In genomic region chr1:31788825-31789256, GRCh38 we compare ENCODE assay signal across 8 cellular contexts. TPM values are rescaled to one million over a fixed set of nuclear protein-coding genes. Genes with fewer than 3 reads are reported as not detected.
DNase-seq lines count a peak whose midpoint lies in the region; ATAC-seq and TF ChIP-seq lines count a peak whose summit lies in the region.

No MANE protein-coding gene starts in this region.

- peak overlapping the region; percentile 83 for H3K4me3 Mint-ChIP-seq in activated naive CD8-positive, alpha-beta T cell treated with anti-CD3 and anti-CD28 coated beads for 36 hours

- H3K27ac Mint-ChIP-seq in activated naive CD8-positive, alpha-beta T cell treated with anti-CD3 and anti-CD28 coated beads for 36 hours, result no peak overlapping the region

- no peaks in the 10 kb centered on the region for H3K9me3 ChIP-seq in right atrium auricular region
- no peaks in the 10 kb centered on the region for H3K9me3 ChIP-seq in gastrocnemius medialis

- TF ChIP-seq CTCF in LNCaP clone FGC (IDR thresholded peaks at IDR 0.05; ENCODE audit: control insufficient read depth, extremely low read depth, insufficient read depth) (no peak), right atrium auricular region (IDR thresholded peaks at IDR 0.05) (no peak), gastrocnemius medialis (IDR thresholded peaks at IDR 0.05 in 4 of 5, conservative IDR thresholded peaks at IDR 0.05 in 1 of 5) (no peak)

- H3K4me3 ChIP-seq in LNCaP clone FGC (ENCODE audit: low read depth, low read length), result peak overlapping the region; percentile 58
- H3K4me3 ChIP-seq in right atrium auricular region, result peak overlapping the region; percentile 52 to 67
- H3K4me3 ChIP-seq in gastrocnemius medialis, result peak overlapping the region; percentile 62 to 96 (median 68)

- H3K27ac ChIP-seq in right atrium auricular region, result peak overlapping the region; percentile 74 to 81
- H3K27ac ChIP-seq in gastrocnemius medialis, result peak overlapping the region; percentile 66 to 76 (median 74)

- DNase-seq in DMS 273 treated with DMSO at 0.1 percent for 48 hours (lab: John Stamatoyannopoulos, UW) (peak; percentile 48), LNCaP clone FGC (ENCODE audit: low read depth) (peak; percentile 38), right atrium auricular region (ENCODE audit: low spot score) (no peak), gastrocnemius medialis (no peak), GOT3 (lab: John Stamatoyannopoulos, UW) (no peak), mesenteric fat pad (ENCODE audit: low spot score) (no peak)
- no peak for DNase-seq in activated naive CD8-positive, alpha-beta T cell treated with anti-CD3 and anti-CD28 coated beads for 36 hours

- no peak for TF ChIP-seq POLR2A in gastrocnemius medialis (IDR thresholded peaks at IDR 0.05)

- H3K4me1 ChIP-seq in right atrium auricular region (peaks cover 0 to 15% of the 10 kb centered on the region in 2 donors), gastrocnemius medialis (peaks cover 2 to 8% of the 10 kb centered on the region in 2 donors)

- H3K36me3 Mint-ChIP-seq in activated naive CD8-positive, alpha-beta T cell treated with anti-CD3 and anti-CD28 coated beads for 36 hours, result no peaks in the 10 kb centered on the region

- in situ Hi-C loops in gastrocnemius medialis (cut with MboI; ENCODE audit: low sequenced_read_pairs in 4 of 4), result loop anchor here (5.0 to 25.0 kb wide), 4 partner anchors 124 to 227 kb away; no protein-coding TSS in a partner anchor

- H3K27me3 ChIP-seq in right atrium auricular region (no peaks in the 10 kb centered on the region), gastrocnemius medialis (no peaks in the 10 kb centered on the region)

- no peaks in the 10 kb centered on the region for H3K27me3 Mint-ChIP-seq in activated naive CD8-positive, alpha-beta T cell treated with anti-CD3 and anti-CD28 coated beads for 36 hours

- peaks cover 8% of the 10 kb centered on the region for H3K4me1 Mint-ChIP-seq in activated naive CD8-positive, alpha-beta T cell treated with anti-CD3 and anti-CD28 coated beads for 36 hours

- H3K9me3 Mint-ChIP-seq in activated naive CD8-positive, alpha-beta T cell treated with anti-CD3 and anti-CD28 coated beads for 36 hours, result no peaks in the 10 kb centered on the region

- ATAC-seq in GM21447 (IDR thresholded peaks at IDR 0.05; ENCODE audit: unreplicated experiment) (peak; percentile 22), gastrocnemius medialis (peak; percentile 47 to 49)

- H3K36me3 ChIP-seq in right atrium auricular region (no peaks in the 10 kb centered on the region), gastrocnemius medialis (no peaks in the 10 kb centered on the region)

- intact Hi-C loops in gastrocnemius medialis (cut with DNase I; ENCODE audit: low total_unique reads), result loop anchor here (1.0 kb wide), 4 partner anchors 27 to 225 kb away; no protein-coding TSS in a partner anchor

RNA-seq across cellular contexts. Expression of gene ADGRB2, which starts 24.7 kb away (rescaled TPM):
- under 1 TPM; 0.08 to 0.18 TPM for total RNA-seq in activated naive CD8-positive, alpha-beta T cell treated with anti-CD3 and anti-CD28 coated beads for 36 hours
- 10 to 100 TPM; 14.4 to 19.1 TPM for total RNA-seq in right atrium auricular region
- total RNA-seq in gastrocnemius medialis, result 1 to 10 TPM in 3 of 4 donors, not detected in 1; 1.1 to 2.2 (median 1.7) TPM
- 3.9 TPM for total RNA-seq in mesenteric fat pad

RNA-seq across cellular contexts. Expression of gene SPOCD1, which starts 27.0 kb away (rescaled TPM):
- total RNA-seq in activated naive CD8-positive, alpha-beta T cell treated with anti-CD3 and anti-CD28 coated beads for 36 hours, result not detected
- total RNA-seq in right atrium auricular region (under 1 TPM in 1 of 2 donors, not detected in 1; 0.43 TPM), gastrocnemius medialis (not detected), mesenteric fat pad (9.5 TPM)

Comparison
In these comparisons a context has a peak if more than half of its experiments do, and no peak if none do; other contexts are left out.
1. DNase-seq: peak in DMS 273 treated with DMSO at 0.1 percent for 48 hours (single experiment) and LNCaP clone FGC (single experiment); none in activated naive CD8-positive, alpha-beta T cell treated with anti-CD3 and anti-CD28 coated beads for 36 hours (single experiment), right atrium auricular region (single experiment), gastrocnemius medialis (0 of 2), GOT3 (single experiment) and mesenteric fat pad (single experiment).
2. Peak in every context shown above with its lines, with median percentiles within 50 percentile points of each other: H3K4me3 ChIP-seq.